15 cellular contexts compared by ENCODE assay signal in genomic region chr11:16890442-16890841, GRCh38.
"Had no signal": no experiment of that assay in that cellular context is flagged by ENCODE, and none has a peak within 500 bp of the region (broad histone marks: within the 10 kb centered on the region; RNA-seq: fewer than 3 reads in every experiment).

No MANE protein-coding gene starts in this region.

- ATAC-seq: foreskin keratinocyte; naive thymus-derived CD4-positive, alpha-beta T cell; psoas muscle; stimulated activated effector memory CD8-positive, alpha-beta T cell treated with anti-CD3 and anti-CD28 coated beads, Interleukin-12 subunit alpha, Interleukin-12 subunit beta, amount 100 ng/mL, for 72 hours had no signal

- H3K36me3 Mint-ChIP-seq: stimulated activated effector memory CD8-positive, alpha-beta T cell treated with anti-CD3 and anti-CD28 coated beads, Interleukin-12 subunit alpha, Interleukin-12 subunit beta, amount 100 ng/mL, for 72 hours had no signal

- H3K27ac Mint-ChIP-seq: naive thymus-derived CD4-positive, alpha-beta T cell; nephron progenitor cell; stimulated activated effector memory CD8-positive, alpha-beta T cell treated with anti-CD3 and anti-CD28 coated beads, Interleukin-12 subunit alpha, Interleukin-12 subunit beta, amount 100 ng/mL, for 72 hours had no signal

- H3K4me3 Mint-ChIP-seq: naive thymus-derived CD4-positive, alpha-beta T cell; nephron progenitor cell; stimulated activated effector memory CD8-positive, alpha-beta T cell treated with anti-CD3 and anti-CD28 coated beads, Interleukin-12 subunit alpha, Interleukin-12 subunit beta, amount 100 ng/mL, for 72 hours; stimulated activated naive CD8-positive, alpha-beta T cell treated with anti-CD3 and anti-CD28 coated beads, Interleukin-15, Interleukin-2, amounts not matched to agents 100 ng/mL and 50 ng/mL, for 24 hours had no signal

- H3K9me3 Mint-ChIP-seq: stimulated activated naive CD8-positive, alpha-beta T cell treated with anti-CD3 and anti-CD28 coated beads, Interleukin-15, Interleukin-2, amounts not matched to agents 100 ng/mL and 50 ng/mL, for 24 hours had no signal

- DNase-seq: caudate nucleus; effector CD8-positive, alpha-beta T cell; foreskin keratinocyte; head of caudate nucleus; naive thymus-derived CD4-positive, alpha-beta T cell; nephron progenitor cell; psoas muscle; retina; stimulated activated CD4-positive, alpha-beta T cell treated with anti-CD3 and anti-CD28 coated beads, Interleukin-4, amount 100 ng/mL, for 1 hour; stimulated activated CD8-positive, alpha-beta memory T cell treated with anti-CD3 and anti-CD28 coated beads, Interleukin-4, amount 100 ng/mL, for 48 hours; tibial artery had no signal

- H3K4me3 ChIP-seq: coronary artery, hepatocyte, psoas muscle, tibial artery had no signal

- H3K4me1 Mint-ChIP-seq: naive thymus-derived CD4-positive, alpha-beta T cell had no signal
